13 cellular contexts compared by ENCODE assay signal in genomic region chr22:37345863-37346514, GRCh38.
A peak's percentile ranks its signal among the peaks of the same experiment; 100 is the strongest.
DNase-seq lines count a peak whose midpoint lies in the region; ATAC-seq, FAIRE-seq and TF ChIP-seq lines count a peak whose summit lies in the region.
"Had no signal": no experiment of that assay in that cellular context is flagged by ENCODE, and none has a peak within 500 bp of the region (broad histone marks: within the 10 kb centered on the region; RNA-seq: fewer than 3 reads in every experiment).

No MANE protein-coding gene starts in this region.

- no peak for ATAC-seq in GM19455 (IDR thresholded peaks at IDR 0.05; ENCODE audit: unreplicated experiment)
- no peak for ATAC-seq in GM19023 (IDR thresholded peaks at IDR 0.05; ENCODE audit: unreplicated experiment)
- ATAC-seq: HepG2, T-helper 17 cell had no signal

- TF ChIP-seq POLR2A in endothelial cell of umbilical vein (IDR thresholded peaks at IDR 0.05; ENCODE audit: low read depth, low read length): no peak

- H3K9me1 ChIP-seq in endothelial cell of umbilical vein (replicated peaks; ENCODE audit: control insufficient read depth, extremely low read depth, insufficient read depth, low read length): no peaks in the 10 kb centered on the region

- H3K9ac ChIP-seq in endothelial cell of umbilical vein (replicated peaks; ENCODE audit: extremely low read depth, insufficient read depth, low read length): no peak overlapping the region
- H3K9ac ChIP-seq: parathyroid adenoma had no signal

- POLR2A ChIA-PET in endothelial cell of umbilical vein (lab: Charles Lee): no interaction called here

- FAIRE-seq in endothelial cell of umbilical vein (lab: Jason Lieb, UNC): peak; percentile 89
- FAIRE-seq: HepG2 had no signal

- TF ChIP-seq CTCF in endothelial cell of umbilical vein (IDR thresholded peaks at IDR 0.05; ENCODE audit: extremely low read depth in 1 of 2, insufficient read depth in 1 of 2, low read depth in 1 of 2, low read length in 2 of 2): no peak

- peaks cover 8% of the 10 kb centered on the region for H3K4me1 ChIP-seq in endothelial cell of umbilical vein (ENCODE audit: control insufficient read depth, extremely low read depth, insufficient read depth, low read length)
- H3K4me1 ChIP-seq: parathyroid adenoma had no signal

- intact Hi-C loops in endothelial cell of umbilical vein (cut with micrococcal nuclease): no loop called here

- no peak overlapping the region for H3K27ac ChIP-seq in endothelial cell of umbilical vein (ENCODE audit: insufficient read depth, low read depth, low read length)
- H3K27ac ChIP-seq: parathyroid adenoma had no signal

- H2AFZ ChIP-seq in endothelial cell of umbilical vein (ENCODE audit: low read depth, low read length): peak overlapping the region; percentile 91
- H2AFZ ChIP-seq: parathyroid adenoma had no signal

- dilution Hi-C loops in endothelial cell of umbilical vein (cut with MboI; ENCODE audit: extremely low pct_ligation_motif_present, low sequenced_read_pairs): no loop called here

- H3K36me3 ChIP-seq in endothelial cell of umbilical vein (ENCODE audit: control insufficient read depth in 2 of 2, extremely low read depth in 1 of 2, insufficient read depth in 2 of 2, low read length in 2 of 2): no peaks in the 10 kb centered on the region

- BruUV-seq in endothelial cell of umbilical vein (replicated peaks; lab: Mats Ljungman, UMichigan): no TSS peak

- H3K27me3 ChIP-seq in endothelial cell of umbilical vein (ENCODE audit: control insufficient read depth in 2 of 2, insufficient read depth in 2 of 2, low read length in 2 of 2): peaks cover 2 to 3% of the 10 kb centered on the region in 2 experiments

- DNase-seq in DMS79 treated with DMSO at 0.1 percent for 48 hours (lab: John Stamatoyannopoulos, UW): peak; percentile 68
- DNase-seq in NCI-H1105 treated with DMSO at 0.1 percent for 48 hours (lab: John Stamatoyannopoulos, UW): peak; percentile 71
- DNase-seq in endothelial cell of umbilical vein (ENCODE audit: low read depth, low spot score): peak; percentile 53
- peak; percentile 86 for DNase-seq in myocyte (ENCODE audit: low read depth)
- DNase-seq in NCI-H82 treated with DMSO at 0.1 percent for 48 hours (lab: John Stamatoyannopoulos, UW; ENCODE audit: unreplicated experiment): no peak
- no peak for DNase-seq in RKO (ENCODE audit: low spot score)
- DNase-seq: DMS53, NCI-H510A, T-helper 17 cell had no signal

- no peak overlapping the region for H3K4me3 ChIP-seq in endothelial cell of umbilical vein (replicated peaks in 1 of 3; ENCODE audit: insufficient read depth in 1 of 3, low read depth in 1 of 3, low read length in 3 of 3)

- H3K79me2 ChIP-seq in endothelial cell of umbilical vein (ENCODE audit: control insufficient read depth, insufficient read depth, low read length): no peaks in the 10 kb centered on the region
- H3K79me2 ChIP-seq: parathyroid adenoma had no signal

- H3K4me2 ChIP-seq in endothelial cell of umbilical vein (ENCODE audit: insufficient read depth, low read length): no peak overlapping the region

- no peaks in the 10 kb centered on the region for H4K20me1 ChIP-seq in endothelial cell of umbilical vein (replicated peaks; ENCODE audit: control insufficient read depth, extremely low read depth, insufficient read depth, low read length)

- H3K9me3 ChIP-seq in endothelial cell of umbilical vein (replicated peaks; ENCODE audit: control insufficient read depth, insufficient read depth, low read length): no peaks in the 10 kb centered on the region

- CTCF ChIA-PET in endothelial cell of umbilical vein (lab: Charles Lee): interaction anchor here (1.6 kb wide), 1 partner anchor 14 kb away, joined by 4 read pairs; no protein-coding TSS in a partner anchor

TF ChIP-seq in endothelial cell of umbilical vein, 7 proteins besides CTCF, POLR2A, EP300 and RAD21:
- no peak for TF ChIP-seq JUN (IDR thresholded peaks at IDR 0.05; ENCODE audit: borderline replicate concordance, insufficient read depth, insufficient read length, low read depth)
- TF ChIP-seq EZH2 (IDR thresholded peaks at IDR 0.05; ENCODE audit: borderline replicate concordance, low read depth, low read length, severe bottlenecking): no peak
- no peak for TF ChIP-seq POLR2AphosphoS5 (IDR thresholded peaks at IDR 0.05; ENCODE audit: insufficient read depth, low read depth, low read length)
- TF ChIP-seq FOS (IDR thresholded peaks at IDR 0.05; ENCODE audit: borderline replicate concordance, insufficient read depth, low read length): no peak
- TF ChIP-seq MYC (IDR thresholded peaks at IDR 0.05; ENCODE audit: low read depth, low read length): no peak
- TF ChIP-seq GATA2 (IDR thresholded peaks at IDR 0.05; ENCODE audit: insufficient read depth, insufficient read length, low read depth, low read length): no peak
- TF ChIP-seq MAX (IDR thresholded peaks at IDR 0.05; ENCODE audit: insufficient read depth, insufficient read length): no peak

Comparison
In these comparisons a context has a peak if more than half of its experiments do, and no peak if none do; other contexts are left out.
1. DNase-seq: peak in DMS79 treated with DMSO at 0.1 percent for 48 hours (single experiment), NCI-H1105 treated with DMSO at 0.1 percent for 48 hours (single experiment), endothelial cell of umbilical vein (single experiment) and myocyte (single experiment); none in NCI-H82 treated with DMSO at 0.1 percent for 48 hours (single experiment) and RKO (single experiment).